In the genomic region with DNA sequence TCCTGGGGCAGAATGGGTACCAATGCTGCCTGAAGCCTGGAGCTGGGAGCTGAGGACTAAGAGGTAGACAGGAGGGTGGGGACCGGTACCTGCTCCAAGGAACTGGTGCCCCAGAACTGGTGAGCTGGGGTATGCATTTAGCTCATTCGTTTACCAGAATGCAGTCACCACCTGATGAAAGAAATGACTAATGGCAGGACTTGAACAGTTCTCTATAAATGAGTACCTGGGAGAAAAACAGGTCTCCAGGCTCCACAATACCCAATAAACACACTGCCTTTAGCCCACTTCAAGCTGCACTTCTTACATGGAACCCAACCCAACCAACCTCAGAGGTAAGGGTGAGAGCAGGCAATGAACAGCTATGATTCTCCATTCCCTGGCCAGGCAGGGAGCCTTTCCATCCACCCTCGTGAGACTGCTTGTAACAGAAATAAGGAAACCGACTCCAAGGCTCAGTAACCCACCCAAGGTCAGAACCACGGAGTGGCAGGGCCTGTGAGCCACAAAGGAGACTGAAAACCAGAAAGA, we compare ENCODE assay signal across 1 cellular context.
TF ChIP-seq lines count a peak whose summit lies in the region.

No MANE protein-coding gene starts in this region.

TF ChIP-seq in WTC11, 78 proteins besides CTCF, POLR2A, EP300 and RAD21 (continued from another document):
- no peak for TF ChIP-seq NFYB (CRISPR knock-in tag; conservative IDR thresholded peaks at IDR 0.05; ENCODE audit: low read depth)
- TF ChIP-seq, protein P1, sequence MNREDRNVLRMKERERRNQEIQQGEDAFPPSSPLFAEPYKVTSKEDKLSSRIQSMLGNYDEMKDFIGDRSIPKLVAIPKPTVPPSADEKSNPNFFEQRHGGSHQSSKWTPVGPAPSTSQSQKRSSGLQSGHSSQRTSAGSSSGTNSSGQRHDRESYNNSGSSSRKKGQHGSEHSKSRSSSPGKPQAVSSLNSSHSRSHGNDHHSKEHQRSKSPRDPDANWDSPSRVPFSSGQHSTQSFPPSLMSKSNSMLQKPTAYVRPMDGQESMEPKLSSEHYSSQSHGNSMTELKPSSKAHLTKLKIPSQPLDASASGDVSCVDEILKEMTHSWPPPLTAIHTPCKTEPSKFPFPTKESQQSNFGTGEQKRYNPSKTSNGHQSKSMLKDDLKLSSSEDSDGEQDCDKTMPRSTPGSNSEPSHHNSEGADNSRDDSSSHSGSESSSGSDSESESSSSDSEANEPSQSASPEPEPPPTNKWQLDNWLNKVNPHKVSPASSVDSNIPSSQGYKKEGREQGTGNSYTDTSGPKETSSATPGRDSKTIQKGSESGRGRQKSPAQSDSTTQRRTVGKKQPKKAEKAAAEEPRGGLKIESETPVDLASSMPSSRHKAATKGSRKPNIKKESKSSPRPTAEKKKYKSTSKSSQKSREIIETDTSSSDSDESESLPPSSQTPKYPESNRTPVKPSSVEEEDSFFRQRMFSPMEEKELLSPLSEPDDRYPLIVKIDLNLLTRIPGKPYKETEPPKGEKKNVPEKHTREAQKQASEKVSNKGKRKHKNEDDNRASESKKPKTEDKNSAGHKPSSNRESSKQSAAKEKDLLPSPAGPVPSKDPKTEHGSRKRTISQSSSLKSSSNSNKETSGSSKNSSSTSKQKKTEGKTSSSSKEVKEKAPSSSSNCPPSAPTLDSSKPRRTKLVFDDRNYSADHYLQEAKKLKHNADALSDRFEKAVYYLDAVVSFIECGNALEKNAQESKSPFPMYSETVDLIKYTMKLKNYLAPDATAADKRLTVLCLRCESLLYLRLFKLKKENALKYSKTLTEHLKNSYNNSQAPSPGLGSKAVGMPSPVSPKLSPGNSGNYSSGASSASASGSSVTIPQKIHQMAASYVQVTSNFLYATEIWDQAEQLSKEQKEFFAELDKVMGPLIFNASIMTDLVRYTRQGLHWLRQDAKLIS (CRISPR knock-in tag; IDR thresholded peaks at IDR 0.05; ENCODE audit: borderline replicate concordance) = no peak
TF ChIP-seq in WTC11: peak in this region for 0.
